In the genomic region with DNA sequence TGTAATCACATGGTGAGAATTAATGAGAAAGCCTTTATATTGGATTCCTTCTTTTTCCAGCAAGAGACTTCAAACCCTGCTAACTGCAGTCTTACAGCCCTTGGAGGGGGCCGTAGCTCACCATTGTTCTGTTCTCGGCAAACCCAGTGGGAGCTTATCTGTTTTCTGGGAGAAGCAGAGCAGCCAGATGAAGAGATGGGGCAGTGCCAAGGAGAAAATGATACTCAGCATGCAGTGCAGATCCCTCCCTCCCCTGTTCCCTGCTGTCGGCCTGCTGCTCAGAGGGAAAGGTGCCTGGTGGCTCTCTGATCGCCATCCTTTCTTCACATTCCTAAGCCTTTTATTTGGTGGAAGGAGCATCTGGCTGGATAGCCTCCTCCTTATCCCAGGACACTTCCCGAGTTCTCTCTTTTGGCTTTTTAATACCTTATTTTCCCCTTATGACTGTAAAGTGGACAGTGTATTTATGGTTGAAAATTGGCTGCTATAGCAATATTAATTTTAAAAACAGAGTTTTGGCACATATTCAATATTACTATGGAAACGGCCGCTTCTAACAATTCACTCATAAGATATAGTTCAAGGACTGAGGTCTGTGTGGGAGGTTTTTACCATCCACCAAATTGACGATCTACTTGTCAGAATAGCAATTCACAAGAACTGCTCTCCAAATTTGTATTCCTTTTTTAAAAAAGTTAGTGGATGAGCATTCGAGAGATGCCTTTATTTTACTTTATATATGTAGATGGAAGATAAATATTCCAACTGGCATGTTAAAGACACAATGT, we compare ENCODE assay signal across 13 cellular contexts.
DNase-seq lines count a peak whose midpoint lies in the region; TF ChIP-seq lines count a peak whose summit lies in the region.
"Had no signal": no experiment of that assay in that cellular context is flagged by ENCODE, and none has a peak within 500 bp of the region (broad histone marks: within the 10 kb centered on the region; RNA-seq: fewer than 3 reads in every experiment).

No MANE protein-coding gene starts in this region.

- peak overlapping the region; percentile 14 for H3K4me3 Mint-ChIP-seq in endodermal cell
- H3K4me3 Mint-ChIP-seq: activated T-helper 17 cell treated with anti-CD3 and anti-CD28 coated beads, Interleukin-2, amount 50 U/mL, for 72 hours; CD4-positive, CD25-positive, alpha-beta regulatory T cell; natural killer cell treated with Interleukin-12 subunit alpha and Interleukin-12 subunit beta and Interleukin-15 and Interleukin-18, amount 100 ng/mL, for 72 hours had no signal

- H3K27me3 Mint-ChIP-seq in endodermal cell (ENCODE audit: insufficient read depth), result no peaks in the 10 kb centered on the region

- H3K27ac Mint-ChIP-seq in endodermal cell, result peak overlapping the region; percentile 64
- H3K27ac Mint-ChIP-seq: activated T-helper 17 cell treated with anti-CD3 and anti-CD28 coated beads, Interleukin-2, amount 50 U/mL, for 72 hours; CD4-positive, CD25-positive, alpha-beta regulatory T cell; natural killer cell treated with Interleukin-12 subunit alpha and Interleukin-12 subunit beta and Interleukin-15 and Interleukin-18, amount 100 ng/mL, for 72 hours had no signal

- H3K9me3 ChIP-seq in HEK293 (ENCODE audit: control insufficient read depth, insufficient read depth, low read depth, low read length), result no peaks in the 10 kb centered on the region
- H3K9me3 ChIP-seq in endodermal cell (ENCODE audit: control insufficient read depth, low read length), result no peaks in the 10 kb centered on the region
- H3K9me3 ChIP-seq in esophagus muscularis mucosa, result no peaks in the 10 kb centered on the region
- H3K9me3 ChIP-seq: body of pancreas had no signal

- CTCF ChIA-PET in HEK293 (lab: Yijun Ruan, JAX), result no interaction called here

- 16 to 38% methylated on average over 3 to 7 of the region's 9 CpGs for WGBS in endodermal cell (ENCODE audit: insufficient coverage in 1 of 2, insufficient read length in 1 of 2), 2 experiments
- 48% methylated on average over 9 of the region's 9 CpGs for WGBS in esophagus muscularis mucosa

- no peaks in the 10 kb centered on the region for H3K9me3 Mint-ChIP-seq in endodermal cell
- H3K9me3 Mint-ChIP-seq: activated T-helper 17 cell treated with anti-CD3 and anti-CD28 coated beads, Interleukin-2, amount 50 U/mL, for 72 hours; natural killer cell treated with Interleukin-12 subunit alpha and Interleukin-12 subunit beta and Interleukin-15 and Interleukin-18, amount 100 ng/mL, for 72 hours had no signal

- no peak overlapping the region for H3K9ac ChIP-seq in endodermal cell (ENCODE audit: extremely low read depth, low read length, poor library complexity, severe bottlenecking)

- intact Hi-C loops in esophagus muscularis mucosa (cut with DNase I), result no loop called here

- H3K36me3 Mint-ChIP-seq in endodermal cell (ENCODE audit: low read depth), result no peaks in the 10 kb centered on the region
- H3K36me3 Mint-ChIP-seq: CD4-positive, CD25-positive, alpha-beta regulatory T cell; natural killer cell treated with Interleukin-12 subunit alpha and Interleukin-12 subunit beta and Interleukin-15 and Interleukin-18, amount 100 ng/mL, for 72 hours had no signal

- no peak for TF ChIP-seq CTCF in HEK293 (tag by site-specific recombination; IDR thresholded peaks at IDR 0.05)
- TF ChIP-seq CTCF in endodermal cell (conservative IDR thresholded peaks at IDR 0.05), result no peak
- no peak for TF ChIP-seq CTCF in esophagus muscularis mucosa (IDR thresholded peaks at IDR 0.05)

- no peak for TF ChIP-seq POLR2A in esophagus muscularis mucosa (IDR thresholded peaks at IDR 0.05; ENCODE audit: low read depth)

- no peak overlapping the region for H3K27ac ChIP-seq in HEK293 (ENCODE audit: extremely low read depth, low read depth, low read length)
- no peak overlapping the region for H3K27ac ChIP-seq in endodermal cell (ENCODE audit: low read depth, low read length)
- no peak overlapping the region for H3K27ac ChIP-seq in esophagus muscularis mucosa (replicated peaks in 1 of 4)
- H3K27ac ChIP-seq: body of pancreas had no signal

- H3K4me1 ChIP-seq in HEK293 (ENCODE audit: control insufficient read depth, insufficient read depth, low read length) (no peaks in the 10 kb centered on the region), endodermal cell (ENCODE audit: control insufficient read depth, insufficient read depth, low read length) (peaks cover 32% of the 10 kb centered on the region), esophagus muscularis mucosa (peaks cover 0 to 7% (median 0%) of the 10 kb centered on the region in 4 donors)
- H3K4me1 ChIP-seq: body of pancreas had no signal

- peaks cover 65% of the 10 kb centered on the region for H3K4me1 Mint-ChIP-seq in endodermal cell
- H3K4me1 Mint-ChIP-seq: activated T-helper 17 cell treated with anti-CD3 and anti-CD28 coated beads, Interleukin-2, amount 50 U/mL, for 72 hours; CD4-positive, CD25-positive, alpha-beta regulatory T cell had no signal

- DNase-seq in NCI-H524 (lab: John Stamatoyannopoulos, UW), result peak; percentile 30 to 66
- peak; percentile 84 for DNase-seq in endodermal cell
- peak; percentile 11 for DNase-seq in pons (ENCODE audit: low spot score)
- no peak for DNase-seq in retina
- no peak for DNase-seq in activated effector memory CD4-positive, alpha-beta T cell treated with anti-CD3 and anti-CD28 coated beads, Interleukin-2, amount 50 U/mL, for 16 hours
- DNase-seq in esophagus muscularis mucosa (ENCODE audit: extremely low spot score), result no peak
- DNase-seq: activated CD4-positive, alpha-beta T cell treated with anti-CD3 and anti-CD28 coated beads, Interleukin-2, amount 50 U/mL, for 1 hour; body of pancreas; CD4-positive, CD25-positive, alpha-beta regulatory T cell; stimulated activated naive CD4-positive, alpha-beta T cell had no signal

- no peak for TF ChIP-seq EP300 in esophagus muscularis mucosa (IDR thresholded peaks at IDR 0.05)

- POLR2A ChIA-PET in HEK293 (lab: Yijun Ruan, JAX), result no interaction called here

- H3K27me3 ChIP-seq in endodermal cell (ENCODE audit: control insufficient read depth, insufficient read depth, low read length, poor library complexity, severe bottlenecking) (no peaks in the 10 kb centered on the region), esophagus muscularis mucosa (no peaks in the 10 kb centered on the region)
- H3K27me3 ChIP-seq: body of pancreas had no signal

- H3K36me3 ChIP-seq in HEK293 (ENCODE audit: control insufficient read depth in 2 of 2, insufficient read depth in 1 of 2, low read length in 2 of 2) (no peaks in the 10 kb centered on the region), endodermal cell (ENCODE audit: control insufficient read depth, insufficient read depth, low read length) (no peaks in the 10 kb centered on the region), esophagus muscularis mucosa (no peaks in the 10 kb centered on the region)

- H3K4me3 ChIP-seq in HEK293 (ENCODE audit: low read depth, low read length) (no peak overlapping the region), endodermal cell (ENCODE audit: low read length) (no peak overlapping the region), esophagus muscularis mucosa (no peak overlapping the region)
- H3K4me3 ChIP-seq: body of pancreas had no signal

TF ChIP-seq in HEK293, 187 proteins besides CTCF, POLR2A, EP300 and RAD21:
- no peak for TF ChIP-seq ZNF626 (tag by site-specific recombination; IDR thresholded peaks at IDR 0.05)
- peak; percentile 90 for TF ChIP-seq ZIC2 (tag by site-specific recombination; IDR thresholded peaks at IDR 0.05)
- TF ChIP-seq, protein P1, sequence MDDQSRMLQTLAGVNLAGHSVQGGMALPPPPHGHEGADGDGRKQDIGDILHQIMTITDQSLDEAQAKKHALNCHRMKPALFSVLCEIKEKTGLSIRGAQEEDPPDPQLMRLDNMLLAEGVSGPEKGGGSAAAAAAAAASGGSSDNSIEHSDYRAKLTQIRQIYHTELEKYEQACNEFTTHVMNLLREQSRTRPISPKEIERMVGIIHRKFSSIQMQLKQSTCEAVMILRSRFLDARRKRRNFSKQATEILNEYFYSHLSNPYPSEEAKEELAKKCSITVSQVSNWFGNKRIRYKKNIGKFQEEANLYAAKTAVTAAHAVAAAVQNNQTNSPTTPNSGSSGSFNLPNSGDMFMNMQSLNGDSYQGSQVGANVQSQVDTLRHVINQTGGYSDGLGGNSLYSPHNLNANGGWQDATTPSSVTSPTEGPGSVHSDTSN (CRISPR knock-in tag; IDR thresholded peaks at IDR 0.05), result no peak
- TF ChIP-seq ZBTB17 (tag by site-specific recombination; IDR thresholded peaks at IDR 0.05), result peak; percentile 65
- no peak for TF ChIP-seq SP3 (tag by site-specific recombination; IDR thresholded peaks at IDR 0.05)
- TF ChIP-seq ZBTB7A (tag by site-specific recombination; IDR thresholded peaks at IDR 0.05; ENCODE audit: low read depth), result no peak

Comparison
In these comparisons a context has a peak if more than half of its experiments do, and no peak if none do; other contexts are left out.
1. DNase-seq: peak in NCI-H524 (2 of 2), endodermal cell (single experiment) and pons (single experiment); none in retina (single experiment), activated effector memory CD4-positive, alpha-beta T cell treated with anti-CD3 and anti-CD28 coated beads, Interleukin-2, amount 50 U/mL, for 16 hours (single experiment) and esophagus muscularis mucosa (single experiment).